ENCODE assay signal across 1 cellular context in genomic region chr18:44090453-44090852, GRCh38.
TF ChIP-seq lines count a peak whose summit lies in the region.

No MANE protein-coding gene starts in this region.

TF ChIP-seq in SK-N-SH treated with all-trans-retinoic acid at 6 μM for 48 hours, 23 proteins besides CTCF, POLR2A, EP300 and RAD21 (continued from another document):
- TF ChIP-seq ZNF565 (CRISPR knock-in tag; conservative IDR thresholded peaks at IDR 0.05; ENCODE audit: low read depth) (no peak), GLIS3 (CRISPR knock-in tag; IDR thresholded peaks at IDR 0.05) (no peak)
- TF ChIP-seq, protein P1, sequence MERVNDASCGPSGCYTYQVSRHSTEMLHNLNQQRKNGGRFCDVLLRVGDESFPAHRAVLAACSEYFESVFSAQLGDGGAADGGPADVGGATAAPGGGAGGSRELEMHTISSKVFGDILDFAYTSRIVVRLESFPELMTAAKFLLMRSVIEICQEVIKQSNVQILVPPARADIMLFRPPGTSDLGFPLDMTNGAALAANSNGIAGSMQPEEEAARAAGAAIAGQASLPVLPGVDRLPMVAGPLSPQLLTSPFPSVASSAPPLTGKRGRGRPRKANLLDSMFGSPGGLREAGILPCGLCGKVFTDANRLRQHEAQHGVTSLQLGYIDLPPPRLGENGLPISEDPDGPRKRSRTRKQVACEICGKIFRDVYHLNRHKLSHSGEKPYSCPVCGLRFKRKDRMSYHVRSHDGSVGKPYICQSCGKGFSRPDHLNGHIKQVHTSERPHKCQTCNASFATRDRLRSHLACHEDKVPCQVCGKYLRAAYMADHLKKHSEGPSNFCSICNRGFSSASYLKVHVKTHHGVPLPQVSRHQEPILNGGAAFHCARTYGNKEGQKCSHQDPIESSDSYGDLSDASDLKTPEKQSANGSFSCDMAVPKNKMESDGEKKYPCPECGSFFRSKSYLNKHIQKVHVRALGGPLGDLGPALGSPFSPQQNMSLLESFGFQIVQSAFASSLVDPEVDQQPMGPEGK (CRISPR knock-in tag; IDR thresholded peaks at IDR 0.05; ENCODE audit: borderline replicate concordance), result no peak
